10 cellular contexts compared by ENCODE assay signal in genomic region chr2:68203587-68203986, GRCh38.
DNase-seq lines count a peak whose midpoint lies in the region; ATAC-seq and TF ChIP-seq lines count a peak whose summit lies in the region.
"Had no signal": no experiment of that assay in that cellular context is flagged by ENCODE, and none has a peak within 500 bp of the region (broad histone marks: within the 10 kb centered on the region; RNA-seq: fewer than 3 reads in every experiment).

No MANE protein-coding gene starts in this region.

- no peak overlapping the region for H3K4me3 ChIP-seq in choroid plexus epithelial cell (ENCODE audit: low read depth, low read length)

- no peak for TF ChIP-seq CTCF in choroid plexus epithelial cell (conservative IDR thresholded peaks at IDR 0.05; ENCODE audit: low read depth, low read length)

- ATAC-seq in GM18499 (IDR thresholded peaks at IDR 0.05; ENCODE audit: insufficient read depth, unreplicated experiment) (peak; percentile 84), GM21360 (IDR thresholded peaks at IDR 0.05; ENCODE audit: unreplicated experiment) (peak; percentile 85), HG03342 (IDR thresholded peaks at IDR 0.05; ENCODE audit: unreplicated experiment) (peak; percentile 96)

- DNase-seq in choroid plexus epithelial cell (ENCODE audit: low read depth) (peak; percentile 18), medulla oblongata (ENCODE audit: extremely low spot score) (no peak), midbrain (lab: John Stamatoyannopoulos, UW) (no peak), COLO668 (lab: John Stamatoyannopoulos, UW; ENCODE audit: unreplicated experiment) (no peak)
- DNase-seq in effector CD4-positive, alpha-beta T cell = no peak
- DNase-seq: activated gamma-delta T cell treated with Interleukin-2 at 50 U/mL for 16 hours, NCI-H345 had no signal
